36 cellular contexts compared by ENCODE assay signal in genomic region chr4:83440899-83441298, GRCh38. TPM values are rescaled to one million over a fixed set of nuclear protein-coding genes. Genes with fewer than 3 reads are reported as not detected.
A peak's percentile ranks its signal among the peaks of the same experiment; 100 is the strongest.
DNase-seq lines count a peak whose midpoint lies in the region; ATAC-seq, FAIRE-seq and TF ChIP-seq lines count a peak whose summit lies in the region.
"Had no signal": no experiment of that assay in that cellular context is flagged by ENCODE, and none has a peak within 500 bp of the region (broad histone marks: within the 10 kb centered on the region; RNA-seq: fewer than 3 reads in every experiment).

No MANE protein-coding gene starts in this region.

- CTCF ChIA-PET in HepG2 (lab: Yijun Ruan, JAX; ENCODE audit: low intra/inter-chr PET ratio, low total read pairs): no interaction called here
- CTCF ChIA-PET in activated B cell treated with CpG ODN at 0.5 μM for 24 hours (lab: Charles Lee): interaction anchor here (1.3 kb wide), 1 partner anchor 15 kb away, joined by 3 read pairs; the partner anchor contains the start of genes HELQ and MRPS18C

- H3K9ac ChIP-seq in HepG2 (ENCODE audit: insufficient read depth, low read depth, low read length): no peak overlapping the region
- H3K9ac ChIP-seq: KMS-11, SK-N-SH had no signal

- no peaks in the 10 kb centered on the region; a peak in 1 of 5 replicates for H3K27me3 ChIP-seq in HepG2 (ENCODE audit: control insufficient read depth in 1 of 2, insufficient read depth in 2 of 2, low read length in 2 of 2)
- no peaks in the 10 kb centered on the region for H3K27me3 ChIP-seq in right lobe of liver
- H3K27me3 ChIP-seq in gastroesophageal sphincter: no peaks in the 10 kb centered on the region
- H3K27me3 ChIP-seq in breast epithelium: no peaks in the 10 kb centered on the region
- H3K27me3 ChIP-seq: adrenal gland had no signal

- H3K36me3 Mint-ChIP-seq in activated B cell treated with CpG ODN at 0.5 μM for 24 hours (ENCODE audit: low read depth): peaks cover 68% of the 10 kb centered on the region

- no peak for TF ChIP-seq RAD21 in HepG2 (CRISPR knock-in tag; IDR thresholded peaks at IDR 0.05)

- intact Hi-C loops in HepG2 (cut with micrococcal nuclease; ENCODE audit: unreplicated experiment) (no loop called here), right lobe of liver (cut with DNase I) (no loop called here), activated B cell treated with CpG ODN at 0.5 μM for 24 hours (cut with micrococcal nuclease) (loop anchor here (1.0 kb wide), 1 partner anchor 14 kb away; the partner anchor contains the start of gene HELQ), breast epithelium (cut with DNase I; ENCODE audit: low total_unique reads) (no loop called here)

- no peak overlapping the region for H3K4me3 Mint-ChIP-seq in activated B cell treated with CpG ODN at 0.5 μM for 24 hours
- H3K4me3 Mint-ChIP-seq: activated CD8-positive, alpha-beta T cell treated with anti-CD3 and anti-CD28 coated beads for 36 hours; activated naive CD4-positive, alpha-beta T cell treated with anti-CD3 and anti-CD28 coated beads, Interleukin-2, amount 10 ng/mL, durations not matched to agents 7 days and 5 days; central memory CD8-positive, alpha-beta T cell; nephron; T-helper 1 cell treated with Interleukin-12 subunit alpha and Interleukin-12 subunit beta and Interleukin-4 antibody, amounts not matched to agents 30 μg/mL and 1 μg/mL, for 36 hours; type B pancreatic cell had no signal

- TF ChIP-seq POLR2A in HepG2 (IDR thresholded peaks at IDR 0.05; ENCODE audit: insufficient read depth in 1 of 2, low read depth in 2 of 2, low read length in 2 of 2) (no peak), right lobe of liver (IDR thresholded peaks at IDR 0.05) (no peak), gastroesophageal sphincter (IDR thresholded peaks at IDR 0.05) (no peak), breast epithelium (IDR thresholded peaks at IDR 0.05) (no peak)

- in situ Hi-C loops in HepG2 (cut with HindIII; ENCODE audit: extremely low pct_ligation_motif_present, low pct_unique_long_range_greater_than_20kb): no loop called here

- H3K4me3 ChIP-seq in HepG2 (replicated peaks in 1 of 3; ENCODE audit: insufficient read depth in 1 of 3, low read depth in 2 of 3, low read length in 3 of 3) (no peak overlapping the region), right lobe of liver (no peak overlapping the region), gastroesophageal sphincter (no peak overlapping the region), breast epithelium (no peak overlapping the region)
- H3K4me3 ChIP-seq: adrenal gland had no signal

- H3K79me2 ChIP-seq in HepG2 (ENCODE audit: insufficient read depth, low read length): no peaks in the 10 kb centered on the region

- no peaks in the 10 kb centered on the region for H3K9me3 Mint-ChIP-seq in activated B cell treated with CpG ODN at 0.5 μM for 24 hours
- H3K9me3 Mint-ChIP-seq: activated CD8-positive, alpha-beta T cell treated with anti-CD3 and anti-CD28 coated beads for 36 hours; activated naive CD4-positive, alpha-beta T cell treated with anti-CD3 and anti-CD28 coated beads, Interleukin-2, amount 10 ng/mL, durations not matched to agents 7 days and 5 days; central memory CD8-positive, alpha-beta T cell; nephron; T-helper 1 cell treated with Interleukin-12 subunit alpha and Interleukin-12 subunit beta and Interleukin-4 antibody, amounts not matched to agents 30 μg/mL and 1 μg/mL, for 36 hours; type B pancreatic cell had no signal

- no peak overlapping the region for H2AFZ ChIP-seq in HepG2 (ENCODE audit: low read length)

- peak overlapping the region; percentile 83 for H3K27ac Mint-ChIP-seq in activated B cell treated with CpG ODN at 0.5 μM for 24 hours
- H3K27ac Mint-ChIP-seq: activated CD8-positive, alpha-beta T cell treated with anti-CD3 and anti-CD28 coated beads for 36 hours; activated naive CD4-positive, alpha-beta T cell treated with anti-CD3 and anti-CD28 coated beads, Interleukin-2, amount 10 ng/mL, durations not matched to agents 7 days and 5 days; nephron; T-helper 1 cell treated with Interleukin-12 subunit alpha and Interleukin-12 subunit beta and Interleukin-4 antibody, amounts not matched to agents 30 μg/mL and 1 μg/mL, for 36 hours; type B pancreatic cell had no signal

- TF ChIP-seq CTCF in HepG2 (CRISPR knock-in tag; IDR thresholded peaks at IDR 0.05): no peak
- TF ChIP-seq CTCF in right lobe of liver (IDR thresholded peaks at IDR 0.05): no peak
- no peak for TF ChIP-seq CTCF in activated B cell treated with CpG ODN at 0.5 μM for 24 hours (IDR thresholded peaks at IDR 0.05)
- no peak for TF ChIP-seq CTCF in gastroesophageal sphincter (IDR thresholded peaks at IDR 0.05)
- TF ChIP-seq CTCF in breast epithelium (IDR thresholded peaks at IDR 0.05): no peak

- H3K4me1 ChIP-seq in HepG2 (ENCODE audit: insufficient read depth, low read length) (no peaks in the 10 kb centered on the region), right lobe of liver (no peaks in the 10 kb centered on the region), gastroesophageal sphincter (no peaks in the 10 kb centered on the region), breast epithelium (no peaks in the 10 kb centered on the region)
- H3K4me1 ChIP-seq: adrenal gland had no signal

- H3K9me3 ChIP-seq in HepG2 (ENCODE audit: low read length) (no peaks in the 10 kb centered on the region), right lobe of liver (no peaks in the 10 kb centered on the region), gastroesophageal sphincter (no peaks in the 10 kb centered on the region), breast epithelium (no peaks in the 10 kb centered on the region)
- H3K9me3 ChIP-seq: adrenal gland, SK-N-SH had no signal

- no TSS peak for BruUV-seq in HepG2 (replicated peaks; lab: Mats Ljungman, UMichigan)

- 91% methylated on average over 3 of the region's 3 CpGs for WGBS in HepG2 (ENCODE audit: low lambda C conversion rate)
- WGBS in right lobe of liver (ENCODE audit: insufficient coverage, low coverage, low lambda C conversion rate, missing lambda C conversion rate): 67% methylated on average over 3 of the region's 3 CpGs
- WGBS in gastroesophageal sphincter (ENCODE audit: low coverage in 1 of 2), 2 donors: 77 to 79% methylated on average over 3 of the region's 3 CpGs

- H3K27ac ChIP-seq in HepG2 (ENCODE audit: extremely low read length, insufficient read depth, low read length): no peak overlapping the region
- no peak overlapping the region for H3K27ac ChIP-seq in right lobe of liver
- no peak overlapping the region for H3K27ac ChIP-seq in gastroesophageal sphincter
- no peak overlapping the region for H3K27ac ChIP-seq in breast epithelium
- H3K27ac ChIP-seq: 22Rv1, adrenal gland, HL-60, KMS-11 had no signal

- no peak for TF ChIP-seq EP300 in HepG2 (IDR thresholded peaks at IDR 0.05; ENCODE audit: low read depth in 2 of 2, low read length in 2 of 2)
- no peak for TF ChIP-seq EP300 in HepG2 (CRISPR knock-in tag; IDR thresholded peaks at IDR 0.05; ENCODE audit: borderline replicate concordance)
- TF ChIP-seq EP300 in gastroesophageal sphincter (IDR thresholded peaks at IDR 0.05): no peak

- H3K4me1 Mint-ChIP-seq in activated B cell treated with CpG ODN at 0.5 μM for 24 hours: peaks cover 37% of the 10 kb centered on the region
- H3K4me1 Mint-ChIP-seq: activated naive CD4-positive, alpha-beta T cell treated with anti-CD3 and anti-CD28 coated beads, Interleukin-2, amount 10 ng/mL, durations not matched to agents 7 days and 5 days; central memory CD8-positive, alpha-beta T cell; nephron had no signal

- H3K27me3 Mint-ChIP-seq in activated B cell treated with CpG ODN at 0.5 μM for 24 hours: no peaks in the 10 kb centered on the region
- H3K27me3 Mint-ChIP-seq: activated CD8-positive, alpha-beta T cell treated with anti-CD3 and anti-CD28 coated beads for 36 hours; activated naive CD4-positive, alpha-beta T cell treated with anti-CD3 and anti-CD28 coated beads, Interleukin-2, amount 10 ng/mL, durations not matched to agents 7 days and 5 days; central memory CD8-positive, alpha-beta T cell; type B pancreatic cell had no signal

- H3K4me2 ChIP-seq in HepG2 (ENCODE audit: low read depth, low read length): no peak overlapping the region
- H3K4me2 ChIP-seq: KMS-11, SK-N-SH had no signal

- no peak for ATAC-seq in HepG2
- no peak for ATAC-seq in right lobe of liver
- peak; percentile 50 for ATAC-seq in HG03354 (IDR thresholded peaks at IDR 0.05; ENCODE audit: poor library complexity, severe bottlenecking, unreplicated experiment)
- ATAC-seq in activated B cell treated with CpG ODN at 0.5 μM for 24 hours (ENCODE audit: low read depth): peak; percentile 49
- no peak for ATAC-seq in gastroesophageal sphincter
- ATAC-seq: activated CD4-positive, CD25-positive, alpha-beta regulatory T cell treated with anti-CD3 and anti-CD28 coated beads, Interleukin-2, amount 50 U/mL, for 24 hours; activated CD8-positive, alpha-beta T cell treated with anti-CD3 and anti-CD28 coated beads for 36 hours; PC-3 had no signal

- POLR2A ChIA-PET in HepG2 (lab: Yijun Ruan, JAX): interaction anchor here (1.2 kb wide), 1 partner anchor 15 kb away, joined by 4 read pairs; the partner anchor contains the start of genes HELQ and MRPS18C
- POLR2A ChIA-PET in activated B cell treated with CpG ODN at 0.5 μM for 24 hours (lab: Charles Lee): interaction anchor here (0.6 to 3.1 kb wide), 7 partner anchors 9 to 541 kb away, joined by 3 to 22 read pairs (median 4); partner anchors contain the start of genes COPS4, COQ2, HELQ and MRPS18C

- no peak for FAIRE-seq in HepG2 (lab: Jason Lieb, UNC)
- FAIRE-seq: endometrium, TTC549 had no signal

- DNase-seq in HepG2 (ENCODE audit: low spot score) (no peak), right lobe of liver (no peak), activated B cell treated with CpG ODN at 0.5 μM for 24 hours (no peak), NCI-H345 (lab: John Stamatoyannopoulos, UW) (no peak), NCI-H2196 (lab: John Stamatoyannopoulos, UW; ENCODE audit: unreplicated experiment) (no peak), breast epithelium (ENCODE audit: low spot score in 2 of 2) (no peak)
- DNase-seq: activated CD8-positive, alpha-beta T cell treated with anti-CD3 and anti-CD28 coated beads for 36 hours; activated naive CD4-positive, alpha-beta T cell treated with anti-CD3 and anti-CD28 coated beads, Interleukin-2, amount 10 ng/mL, durations not matched to agents 7 days and 5 days; adrenal gland; C1 segment of cervical spinal cord; COR-L47; foreskin melanocyte; HCEC 1CT; kidney glomerular epithelial cell; midbrain; MM.1S; NCI-H1436; NCI-H2081; NCI-H2227 treated with DMSO at 0.1 percent for 48 hours; NCI-H526 treated with DMSO at 0.1 percent for 48 hours; NK-92 treated with Interleukin-12 subunit alpha and Interleukin-12 subunit beta, amount 100 ng/mL, for 24 hours; PC-3; SK-N-SH; stimulated activated CD4-positive, alpha-beta T cell treated with anti-CD3 and anti-CD28 coated beads, Interleukin-4, amount 100 ng/mL, for 4 hours had no signal

- H4K20me1 ChIP-seq in HepG2 (ENCODE audit: insufficient read depth, low read length): no peaks in the 10 kb centered on the region

- peaks cover 0 to 1% of the 10 kb centered on the region in 2 experiments; a peak in 2 of 5 replicates for H3K36me3 ChIP-seq in HepG2 (replicated peaks in 1 of 2; ENCODE audit: control insufficient read depth in 1 of 2, insufficient read depth in 2 of 2, low read length in 2 of 2)
- H3K36me3 ChIP-seq in right lobe of liver: peaks cover 0 to 37% (median 2%) of the 10 kb centered on the region in 4 donors
- H3K36me3 ChIP-seq in gastroesophageal sphincter: peaks cover 8 to 97% of the 10 kb centered on the region in 2 donors
- H3K36me3 ChIP-seq in breast epithelium: no peaks in the 10 kb centered on the region

RNA-seq across cellular contexts. Expression of gene HELQ, which starts 14.7 kb away (rescaled TPM):
- total RNA-seq in HepG2 (2016; rRNA removed; fragmentation: Illumina TruSeq; extraction: Trizol): 10.2 and 10.8 TPM in 2 replicates
- 8.7 and 9.7 TPM in 2 replicates for total RNA-seq in HepG2 (2016; cell fraction: cytosol; rRNA removed; fragmentation: Illumina TruSeq; extraction: Trizol; ENCODE audit: low read depth)
- total RNA-seq in HepG2 (2016; cell fraction: insoluble cytoplasmic fraction; rRNA removed; fragmentation: Illumina TruSeq; extraction: Trizol): 10.4 and 11.8 TPM in 2 replicates
- total RNA-seq in HepG2 (2016; cell fraction: membrane; rRNA removed; fragmentation: Illumina TruSeq; extraction: Trizol): 6.9 and 9.2 TPM in 2 replicates
- total RNA-seq in HepG2 (2016; cell fraction: nucleus; rRNA removed; fragmentation: Illumina TruSeq; extraction: Trizol): 14.6 and 15.0 TPM in 2 replicates
- 6.6 and 7.1 TPM in 2 replicates for polyA plus RNA-seq in HepG2 (2011; rRNA removed)
- polyA plus RNA-seq in HepG2 (2011; cell fraction: cytosol; rRNA removed): 4.3 and 5.6 TPM in 2 replicates
- 4.7 and 6.8 TPM in 2 replicates for polyA plus RNA-seq in HepG2 (2011; cell fraction: nucleus; rRNA removed)
- 4.0 and 6.0 TPM in 2 replicates for polyA plus RNA-seq in HepG2 (2012)
- 3.4 TPM in 2 replicates for polyA plus RNA-seq in HepG2 (2016; cell fraction: cytosol; fragmentation: Illumina TruSeq; extraction: Trizol; ENCODE audit: low read depth)
- 8.5 and 10.9 TPM in 2 replicates for polyA plus RNA-seq in HepG2 (2016; cell fraction: insoluble cytoplasmic fraction; fragmentation: Illumina TruSeq; extraction: Trizol; ENCODE audit: low read depth)
- 4.7 and 5.0 TPM in 2 replicates for polyA plus RNA-seq in HepG2 (2016; cell fraction: membrane; fragmentation: Illumina TruSeq; extraction: Trizol; ENCODE audit: low read depth)
- 7.3 and 8.4 TPM in 2 replicates for polyA plus RNA-seq in HepG2 (2016; cell fraction: nucleus; fragmentation: Illumina TruSeq; extraction: Trizol; ENCODE audit: insufficient read depth, low read depth)
- polyA minus RNA-seq in HepG2 (2011; rRNA and poly(A)+ RNA removed; ENCODE audit: low replicate concordance): 11.5 and 14.8 TPM in 2 replicates
- 6.1 and 8.0 TPM in 2 replicates for polyA minus RNA-seq in HepG2 (2011; cell fraction: cytosol; rRNA and poly(A)+ RNA removed)
- 24.8 and 27.5 TPM in 2 replicates for polyA minus RNA-seq in HepG2 (2011; cell fraction: nucleus; rRNA and poly(A)+ RNA removed)
- 1 to 10 TPM; 5.6 to 8.0 (median 7.5) TPM for total RNA-seq in right lobe of liver
- total RNA-seq in activated B cell treated with CpG ODN at 0.5 μM for 24 hours: 31.9 and 32.9 TPM in 2 replicates
- 10 to 100 TPM; 10.3 to 16.7 (median 13.6) TPM for total RNA-seq in gastroesophageal sphincter
- 10 to 100 TPM; 14.4 to 24.3 (median 16.3) TPM for total RNA-seq in breast epithelium

RNA-seq across cellular contexts. Expression of gene MRPS18C, which starts 15.0 kb away (rescaled TPM):
- total RNA-seq in HepG2 (2016; rRNA removed; fragmentation: Illumina TruSeq; extraction: Trizol) (124 and 141 TPM in 2 replicates), right lobe of liver (10 to 100 TPM; 22.4 to 29.1 (median 24.1) TPM), activated B cell treated with CpG ODN at 0.5 μM for 24 hours (56.0 and 56.5 TPM in 2 replicates), gastroesophageal sphincter (10 to 100 TPM; 14.9 to 48.5 (median 20.3) TPM), breast epithelium (10 to 100 TPM; 13.8 to 25.9 (median 16.8) TPM)
- total RNA-seq in HepG2 (2016; cell fraction: cytosol; rRNA removed; fragmentation: Illumina TruSeq; extraction: Trizol; ENCODE audit: low read depth): 92.8 and 103 TPM in 2 replicates
- 119 and 173 TPM in 2 replicates for total RNA-seq in HepG2 (2016; cell fraction: insoluble cytoplasmic fraction; rRNA removed; fragmentation: Illumina TruSeq; extraction: Trizol)
- 66.0 and 77.6 TPM in 2 replicates for total RNA-seq in HepG2 (2016; cell fraction: membrane; rRNA removed; fragmentation: Illumina TruSeq; extraction: Trizol)
- 34.2 and 45.6 TPM in 2 replicates for total RNA-seq in HepG2 (2016; cell fraction: nucleus; rRNA removed; fragmentation: Illumina TruSeq; extraction: Trizol)
- 35.7 and 45.4 TPM in 2 replicates for polyA plus RNA-seq in HepG2 (2011; rRNA removed)
- polyA plus RNA-seq in HepG2 (2011; cell fraction: cytosol; rRNA removed): 18.4 and 24.7 TPM in 2 replicates
- polyA plus RNA-seq in HepG2 (2011; cell fraction: nucleus; rRNA removed): 8.2 and 11.9 TPM in 2 replicates
- polyA plus RNA-seq in HepG2 (2012): 48.4 and 66.6 TPM in 2 replicates
- 97.5 and 98.5 TPM in 2 replicates for polyA plus RNA-seq in HepG2 (2016; cell fraction: cytosol; fragmentation: Illumina TruSeq; extraction: Trizol; ENCODE audit: low read depth)
- 141 and 155 TPM in 2 replicates for polyA plus RNA-seq in HepG2 (2016; cell fraction: insoluble cytoplasmic fraction; fragmentation: Illumina TruSeq; extraction: Trizol; ENCODE audit: low read depth)
- 48.9 and 52.6 TPM in 2 replicates for polyA plus RNA-seq in HepG2 (2016; cell fraction: membrane; fragmentation: Illumina TruSeq; extraction: Trizol; ENCODE audit: low read depth)
- 67.0 and 78.0 TPM in 2 replicates for polyA plus RNA-seq in HepG2 (2016; cell fraction: nucleus; fragmentation: Illumina TruSeq; extraction: Trizol; ENCODE audit: insufficient read depth, low read depth)
- polyA minus RNA-seq in HepG2 (2011; rRNA and poly(A)+ RNA removed; ENCODE audit: low replicate concordance): 8.6 and 13.3 TPM in 2 replicates
- polyA minus RNA-seq in HepG2 (2011; cell fraction: cytosol; rRNA and poly(A)+ RNA removed): 13.9 and 21.8 TPM in 2 replicates
- 39.4 and 40.8 TPM in 2 replicates for polyA minus RNA-seq in HepG2 (2011; cell fraction: nucleus; rRNA and poly(A)+ RNA removed)

RNA-seq across cellular contexts. Expression of gene ABRAXAS1, which starts 44.0 kb away (rescaled TPM):
- 14.1 and 20.8 TPM in 2 replicates for total RNA-seq in HepG2 (2016; rRNA removed; fragmentation: Illumina TruSeq; extraction: Trizol)
- 5.8 and 6.7 TPM in 2 replicates for total RNA-seq in HepG2 (2016; cell fraction: cytosol; rRNA removed; fragmentation: Illumina TruSeq; extraction: Trizol; ENCODE audit: low read depth)
- total RNA-seq in HepG2 (2016; cell fraction: insoluble cytoplasmic fraction; rRNA removed; fragmentation: Illumina TruSeq; extraction: Trizol): 15.0 and 18.9 TPM in 2 replicates
- 14.8 and 21.8 TPM in 2 replicates for total RNA-seq in HepG2 (2016; cell fraction: membrane; rRNA removed; fragmentation: Illumina TruSeq; extraction: Trizol)
- total RNA-seq in HepG2 (2016; cell fraction: nucleus; rRNA removed; fragmentation: Illumina TruSeq; extraction: Trizol): 9.0 and 9.6 TPM in 2 replicates
- 10.8 and 14.7 TPM in 2 replicates for polyA plus RNA-seq in HepG2 (2011; rRNA removed)
- 4.7 and 7.1 TPM in 2 replicates for polyA plus RNA-seq in HepG2 (2011; cell fraction: cytosol; rRNA removed)
- 2.8 and 3.9 TPM in 2 replicates for polyA plus RNA-seq in HepG2 (2011; cell fraction: nucleus; rRNA removed)
- 11.0 and 15.1 TPM in 2 replicates for polyA plus RNA-seq in HepG2 (2012)
- polyA plus RNA-seq in HepG2 (2016; cell fraction: cytosol; fragmentation: Illumina TruSeq; extraction: Trizol; ENCODE audit: low read depth): 5.5 and 6.4 TPM in 2 replicates
- polyA plus RNA-seq in HepG2 (2016; cell fraction: insoluble cytoplasmic fraction; fragmentation: Illumina TruSeq; extraction: Trizol; ENCODE audit: low read depth): 17.6 and 19.8 TPM in 2 replicates
- polyA plus RNA-seq in HepG2 (2016; cell fraction: membrane; fragmentation: Illumina TruSeq; extraction: Trizol; ENCODE audit: low read depth): 12.7 and 14.1 TPM in 2 replicates
- 14.6 and 15.4 TPM in 2 replicates for polyA plus RNA-seq in HepG2 (2016; cell fraction: nucleus; fragmentation: Illumina TruSeq; extraction: Trizol; ENCODE audit: insufficient read depth, low read depth)
- polyA minus RNA-seq in HepG2 (2011; rRNA and poly(A)+ RNA removed; ENCODE audit: low replicate concordance): 1.2 and 6.2 TPM in 2 replicates
- polyA minus RNA-seq in HepG2 (2011; cell fraction: cytosol; rRNA and poly(A)+ RNA removed): 16.4 TPM in 2 replicates
- 16.7 and 20.4 TPM in 2 replicates for polyA minus RNA-seq in HepG2 (2011; cell fraction: nucleus; rRNA and poly(A)+ RNA removed)
- total RNA-seq in right lobe of liver: 1 to 10 TPM; 1.6 to 3.3 (median 2.6) TPM
- total RNA-seq in activated B cell treated with CpG ODN at 0.5 μM for 24 hours: 23.5 and 24.2 TPM in 2 replicates
- total RNA-seq in gastroesophageal sphincter: 10 to 100 TPM in 3 of 4 donors, 1 to 10 TPM in 1; 8.3 to 18.4 (median 11.3) TPM
- 10 to 100 TPM; 13.8 to 17.4 (median 15.4) TPM for total RNA-seq in breast epithelium

Comparison
In these comparisons a context has a peak if more than half of its experiments do, and no peak if none do; other contexts are left out.
1. ATAC-seq: peak in HG03354 (single experiment) and activated B cell treated with CpG ODN at 0.5 μM for 24 hours (single experiment); none in HepG2 (single experiment), right lobe of liver (0 of 4) and gastroesophageal sphincter (single experiment).